In the genomic region with DNA sequence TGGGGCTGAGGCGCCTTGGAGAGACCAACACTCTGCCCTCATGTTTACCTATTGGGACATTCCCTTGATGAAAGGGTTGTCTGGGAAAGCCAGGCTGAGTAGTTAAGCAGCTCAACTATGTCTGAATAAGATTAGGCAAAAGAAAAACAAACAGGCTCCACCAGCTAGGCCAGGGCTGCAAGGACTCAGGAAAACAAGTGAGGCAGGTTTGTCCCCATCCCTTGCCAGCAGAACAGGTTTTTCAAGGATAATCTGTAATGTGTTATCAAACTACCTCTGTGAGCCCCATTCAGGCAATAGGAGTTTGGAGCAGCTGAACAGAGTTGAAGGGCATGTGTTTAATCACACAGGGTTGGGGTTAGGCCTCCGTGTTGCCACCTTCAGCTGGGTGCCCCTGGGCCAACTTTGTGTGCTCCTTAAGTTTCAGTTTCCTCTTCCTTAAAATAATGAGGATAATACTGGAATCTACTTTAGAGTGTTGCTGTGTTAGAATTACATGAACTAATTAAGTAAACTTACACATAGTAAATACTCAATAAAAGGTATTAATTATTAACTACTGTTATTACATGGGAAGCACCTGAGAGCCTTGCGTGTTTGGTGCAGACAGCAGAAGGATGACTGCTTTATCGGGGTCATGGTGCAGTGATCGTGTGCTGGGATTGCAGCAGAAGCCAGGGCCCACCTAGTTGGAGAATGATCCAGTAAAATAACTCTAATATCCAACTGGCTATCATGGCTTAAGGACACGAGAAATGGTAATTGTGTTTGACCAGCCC, we compare ENCODE assay signal across 15 cellular contexts.
DNase-seq lines count a peak whose midpoint lies in the region; ATAC-seq and TF ChIP-seq lines count a peak whose summit lies in the region.
"Had no signal": no experiment of that assay in that cellular context is flagged by ENCODE, and none has a peak within 500 bp of the region (broad histone marks: within the 10 kb centered on the region; RNA-seq: fewer than 3 reads in every experiment).

No MANE protein-coding gene starts in this region.

- H3K4me3 ChIP-seq in iPS-20b (ENCODE audit: low read length) (0 out of 2 replicates have a peak overlapping the region, but pooled peaks have one; percentile 13), prostate gland (no peak overlapping the region)
- H3K4me3 ChIP-seq: BLaER1 treated with 17β-estradiol and CSF1 and Interleukin-3, amounts not matched to agents 10 nM and 100 nM; breast epithelium had no signal

- no peak overlapping the region for H3K4me3 Mint-ChIP-seq in activated CD8-positive, alpha-beta T cell treated with anti-CD3 and anti-CD28 coated beads, Interleukin-2, amount 10 ng/mL, durations not matched to agents 7 days and 5 days

- intact Hi-C loops in prostate gland (cut with DNase I): no loop called here

- ATAC-seq in activated CD8-positive, alpha-beta T cell treated with anti-CD3 and anti-CD28 coated beads, Interleukin-2, amount 10 ng/mL, durations not matched to agents 7 days and 5 days: no peak

- DNase-seq in DMS79 treated with DMSO at 0.1 percent for 48 hours (lab: John Stamatoyannopoulos, UW): peak; percentile 16
- DNase-seq in NCI-H69 (lab: John Stamatoyannopoulos, UW): peak; percentile 26
- DNase-seq in prostate gland (ENCODE audit: low spot score): peak; percentile 84
- DNase-seq in amniotic stem cell (lab: John Stamatoyannopoulos, UW): no peak
- DNase-seq in activated CD8-positive, alpha-beta T cell treated with anti-CD3 and anti-CD28 coated beads, Interleukin-2, amount 10 ng/mL, durations not matched to agents 7 days and 5 days: no peak
- DNase-seq in NK-92 (lab: John Stamatoyannopoulos, UW; ENCODE audit: unreplicated experiment): no peak
- no peak for DNase-seq in activated naive CD4-positive, alpha-beta T cell treated with Interleukin-2 at 50 U/mL for 16 hours
- DNase-seq: activated CD4-positive, alpha-beta T cell treated with anti-CD3 and anti-CD28 coated beads, Interleukin-2, amount 50 U/mL, for 4 hours; activated effector memory CD4-positive, alpha-beta T cell treated with anti-CD3 and anti-CD28 coated beads, Interleukin-2, amount 50 U/mL, for 16 hours; NCI-H1436 treated with DMSO at 0.1 percent for 48 hours; stimulated activated CD4-positive, alpha-beta T cell treated with anti-CD3 and anti-CD28 coated beads, Interleukin-4, amount 100 ng/mL, for 24 hours; stimulated activated naive CD4-positive, alpha-beta T cell treated with Interleukin-2 at 50 U/mL for 16 hours had no signal

- no peak overlapping the region for H3K9ac ChIP-seq in iPS-20b (ENCODE audit: low read depth, low read length)
- H3K9ac ChIP-seq: BLaER1 treated with 17β-estradiol and CSF1 and Interleukin-3, amounts not matched to agents 10 nM and 100 nM had no signal

- no peaks in the 10 kb centered on the region for H3K27me3 Mint-ChIP-seq in activated CD8-positive, alpha-beta T cell treated with anti-CD3 and anti-CD28 coated beads, Interleukin-2, amount 10 ng/mL, durations not matched to agents 7 days and 5 days (ENCODE audit: low read depth)

- no peaks in the 10 kb centered on the region for H3K27me3 ChIP-seq in iPS-20b (ENCODE audit: insufficient read depth, low read length)
- H3K27me3 ChIP-seq in prostate gland (replicated peaks; ENCODE audit: insufficient read depth): no peaks in the 10 kb centered on the region
- H3K27me3 ChIP-seq: BLaER1 treated with 17β-estradiol and CSF1 and Interleukin-3, amounts not matched to agents 10 nM and 100 nM; breast epithelium had no signal

- H3K9me3 ChIP-seq in iPS-20b (ENCODE audit: insufficient read depth, low read depth, low read length): no peaks in the 10 kb centered on the region
- H3K9me3 ChIP-seq in prostate gland: no peaks in the 10 kb centered on the region
- H3K9me3 ChIP-seq: BLaER1 treated with 17β-estradiol and CSF1 and Interleukin-3, amounts not matched to agents 10 nM and 100 nM; breast epithelium had no signal

- no peaks in the 10 kb centered on the region for H3K4me1 Mint-ChIP-seq in activated CD8-positive, alpha-beta T cell treated with anti-CD3 and anti-CD28 coated beads, Interleukin-2, amount 10 ng/mL, durations not matched to agents 7 days and 5 days (ENCODE audit: low read depth)

- H3K27ac Mint-ChIP-seq in activated CD8-positive, alpha-beta T cell treated with anti-CD3 and anti-CD28 coated beads, Interleukin-2, amount 10 ng/mL, durations not matched to agents 7 days and 5 days: no peak overlapping the region

- 78% methylated on average over 6 of the region's 6 CpGs for whole genome bisulfite sequencing in prostate gland

- no peak for TF ChIP-seq CTCF in prostate gland (IDR thresholded peaks at IDR 0.05)

- CTCF ChIA-PET in activated CD8-positive, alpha-beta T cell treated with anti-CD3 and anti-CD28 coated beads, Interleukin-2, amount 10 ng/mL, durations not matched to agents 7 days and 5 days (lab: Charles Lee): no interaction called here

- POLR2A ChIA-PET in activated CD8-positive, alpha-beta T cell treated with anti-CD3 and anti-CD28 coated beads, Interleukin-2, amount 10 ng/mL, durations not matched to agents 7 days and 5 days (lab: Charles Lee): no interaction called here

- H3K4me1 ChIP-seq in iPS-20b (ENCODE audit: insufficient read depth, low read length) (peaks cover 10% of the 10 kb centered on the region), prostate gland (replicated peaks) (no peaks in the 10 kb centered on the region)
- H3K4me1 ChIP-seq: breast epithelium had no signal

- no peak overlapping the region for H3K27ac ChIP-seq in iPS-20b (ENCODE audit: low read length)
- no peak overlapping the region for H3K27ac ChIP-seq in prostate gland
- H3K27ac ChIP-seq: BLaER1 treated with 17β-estradiol and CSF1 and Interleukin-3, amounts not matched to agents 10 nM and 100 nM; breast epithelium had no signal

- H3K9me3 Mint-ChIP-seq in activated CD8-positive, alpha-beta T cell treated with anti-CD3 and anti-CD28 coated beads, Interleukin-2, amount 10 ng/mL, durations not matched to agents 7 days and 5 days (ENCODE audit: insufficient read depth): no peaks in the 10 kb centered on the region

- H3K36me3 Mint-ChIP-seq in activated CD8-positive, alpha-beta T cell treated with anti-CD3 and anti-CD28 coated beads, Interleukin-2, amount 10 ng/mL, durations not matched to agents 7 days and 5 days (ENCODE audit: low read depth): no peaks in the 10 kb centered on the region

- H3K36me3 ChIP-seq in iPS-20b (ENCODE audit: insufficient read depth, low read depth, low read length) (no peaks in the 10 kb centered on the region), prostate gland (no peaks in the 10 kb centered on the region)
- H3K36me3 ChIP-seq: BLaER1 treated with 17β-estradiol and CSF1 and Interleukin-3, amounts not matched to agents 10 nM and 100 nM; breast epithelium had no signal

- TF ChIP-seq POLR2A in prostate gland (IDR thresholded peaks at IDR 0.05): no peak

Comparison
In these comparisons a context has a peak if more than half of its experiments do, and no peak if none do; other contexts are left out.
1. DNase-seq: peak in DMS79 treated with DMSO at 0.1 percent for 48 hours (single experiment), NCI-H69 (single experiment) and prostate gland (single experiment); none in amniotic stem cell (single experiment), activated CD8-positive, alpha-beta T cell treated with anti-CD3 and anti-CD28 coated beads, Interleukin-2, amount 10 ng/mL, durations not matched to agents 7 days and 5 days (single experiment), NK-92 (single experiment) and activated naive CD4-positive, alpha-beta T cell treated with Interleukin-2 at 50 U/mL for 16 hours (single experiment).